Comparison of ENCODE assay signal across 19 cellular contexts in genomic region chr10:130801276-130801675, GRCh38.
"Had no signal": no experiment of that assay in that cellular context is flagged by ENCODE, and none has a peak within 500 bp of the region (broad histone marks: within the 10 kb centered on the region; RNA-seq: fewer than 3 reads in every experiment).

No MANE protein-coding gene starts in this region.

- DNase-seq: activated CD4-positive, alpha-beta memory T cell treated with anti-CD3 and anti-CD28 coated beads, Interleukin-2, amount 10 ng/mL, durations not matched to agents 7 days and 5 days; activated CD4-positive, alpha-beta T cell treated with anti-CD3 and anti-CD28 coated beads for 1 hour; activated CD4-positive, alpha-beta T cell treated with anti-CD3 and anti-CD28 coated beads for 4 hours; activated CD4-positive, alpha-beta T cell treated with anti-CD3 and anti-CD28 coated beads, Interleukin-2, amount 10 ng/mL, durations not matched to agents 7 days and 5 days; activated CD4-positive, alpha-beta T cell treated with anti-CD3 and anti-CD28 coated beads, Interleukin-2, amount 50 U/mL, for 4 hours; activated effector memory CD4-positive, alpha-beta T cell treated with Interleukin-2 at 50 U/mL for 16 hours; activated gamma-delta T cell treated with Interleukin-2 at 50 U/mL for 16 hours; activated naive CD4-positive, alpha-beta T cell treated with anti-CD3 and anti-CD28 coated beads, Interleukin-2, amount 50 U/mL, for 16 hours; activated naive CD4-positive, alpha-beta T cell treated with Interleukin-2 at 50 U/mL for 16 hours; activated T-cell treated with anti-CD3 and anti-CD28 coated beads, Interleukin-2, amount 50 U/mL, for 4 hours; amniotic stem cell; anterior cingulate cortex; brain microvascular endothelial cell; cortex of kidney; effector CD8-positive, alpha-beta T cell; esophagus squamous epithelium; foreskin melanocyte; T-helper 2 cell had no signal

- H3K4me3 ChIP-seq: esophagus squamous epithelium, gastroesophageal sphincter had no signal

- H3K36me3 ChIP-seq: brain microvascular endothelial cell, esophagus squamous epithelium, gastroesophageal sphincter had no signal

- H3K27me3 ChIP-seq: brain microvascular endothelial cell had no signal
